ENCODE assay signal across 8 cellular contexts in the genomic region with DNA sequence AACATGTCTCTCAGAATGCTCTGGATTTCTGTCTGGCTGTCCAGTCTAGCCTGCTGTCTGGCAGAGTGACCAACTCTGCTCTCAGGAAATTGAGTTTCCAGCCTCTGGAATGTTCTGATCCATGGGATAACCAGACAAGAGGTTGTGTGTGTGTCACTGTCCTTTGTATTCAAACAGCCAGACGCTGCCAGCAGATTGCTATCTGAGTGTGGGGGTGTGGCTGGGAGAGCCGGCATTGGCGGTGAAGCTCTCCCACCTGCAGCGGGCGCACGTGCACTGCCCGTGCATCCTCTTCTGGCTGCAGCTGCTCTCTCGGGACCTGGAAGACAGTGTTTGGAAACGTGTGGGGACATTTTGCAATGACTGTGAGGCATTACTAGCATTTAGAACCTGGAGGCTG. TPM values are rescaled to one million over a fixed set of nuclear protein-coding genes. Genes with fewer than 3 reads are reported as not detected.
DNase-seq lines count a peak whose midpoint lies in the region; ATAC-seq and TF ChIP-seq lines count a peak whose summit lies in the region.

No MANE protein-coding gene starts in this region.

- H3K27me3 ChIP-seq in H7 (ENCODE audit: control insufficient read depth, insufficient read depth, low read length) (peaks cover 7% of the 10 kb centered on the region), lung (ENCODE audit: control insufficient read depth, insufficient read depth) (no peaks in the 10 kb centered on the region)

- ATAC-seq in lung (ENCODE audit: insufficient read depth, low FRiP score) (peak; percentile 31), GM21515 (IDR thresholded peaks at IDR 0.05; ENCODE audit: unreplicated experiment) (no peak), GM18511 (IDR thresholded peaks at IDR 0.05; ENCODE audit: unreplicated experiment) (no peak)

- H3K4me1 ChIP-seq in lung (ENCODE audit: control insufficient read depth in 2 of 2, insufficient read depth in 2 of 2, low read length in 2 of 2) = peaks cover 0 to 35% of the 10 kb centered on the region in 2 donors

- DNase-seq in AG08396 (ENCODE audit: low spot score) = peak; percentile 27
- DNase-seq in H7 = peak; percentile 93
- DNase-seq in NCI-H524 (lab: John Stamatoyannopoulos, UW) = peak; percentile 44 to 82
- DNase-seq in dedifferentiated amniotic fluid mesenchymal stem cell (ENCODE audit: extremely low spot score) = peak; percentile 33
- peak; percentile 67 for DNase-seq in lung (ENCODE audit: low spot score)
- DNase-seq in activated CD4-positive, CD25-positive, alpha-beta regulatory T cell treated with anti-CD3 and anti-CD28 coated beads, Interleukin-2, amount 50 U/mL, for 72 hours = no peak

- no peaks in the 10 kb centered on the region for H3K9me3 ChIP-seq in lung (ENCODE audit: control insufficient read depth in 2 of 2, insufficient read depth in 1 of 2, low read length in 1 of 2)

- H3K27ac ChIP-seq in lung (ENCODE audit: low read depth in 1 of 2, low read length in 1 of 2) = peak overlapping the region; percentile 55 to 65

- 3% methylated on average over 9 of the region's 9 CpGs for WGBS in lung, 2 donors

- H3K36me3 ChIP-seq in H7 (replicated peaks; ENCODE audit: control insufficient read depth, insufficient read depth, low read length) (no peaks in the 10 kb centered on the region), lung (ENCODE audit: control insufficient read depth in 2 of 2, insufficient read depth in 2 of 2, low read length in 2 of 2) (no peaks in the 10 kb centered on the region)

- no peak overlapping the region for H3K4me3 ChIP-seq in H7 (ENCODE audit: insufficient read depth, low read depth, low read length)
- H3K4me3 ChIP-seq in lung = no peak overlapping the region

- no peak for TF ChIP-seq CTCF in lung (IDR thresholded peaks at IDR 0.05; ENCODE audit: control extremely low read depth, extremely low read depth)

RNA-seq across cellular contexts. Expression of gene PKP1, which starts 26.1 kb away (rescaled TPM):
- total RNA-seq in H7 (2014; rRNA removed; shearing (Covaris generic)) = not detected in 2 replicates
- 10 to 100 TPM in 1 of 2 donors, under 1 TPM in 1; 0.88 to 14.2 TPM for total RNA-seq in lung
- 1 to 10 TPM; 1.9 to 4.3 TPM for polyA plus RNA-seq in lung
